In genomic region chr17:82938486-82939212, GRCh38 we compare ENCODE assay signal across 18 cellular contexts.
DNase-seq lines count a peak whose midpoint lies in the region; ATAC-seq, FAIRE-seq and TF ChIP-seq lines count a peak whose summit lies in the region.
"Had no signal": no experiment of that assay in that cellular context is flagged by ENCODE, and none has a peak within 500 bp of the region (broad histone marks: within the 10 kb centered on the region; RNA-seq: fewer than 3 reads in every experiment).

No MANE protein-coding gene starts in this region.

- H3K27me3 ChIP-seq in neuronal stem cell (ENCODE audit: control insufficient read depth in 3 of 3, insufficient read depth in 3 of 3, low read depth in 1 of 3, low read length in 3 of 3): no peaks in the 10 kb centered on the region
- no peaks in the 10 kb centered on the region for H3K27me3 ChIP-seq in H7 (ENCODE audit: control insufficient read depth, insufficient read depth, low read length)
- H3K27me3 ChIP-seq: neutrophil, transverse colon had no signal

- H3K27ac Mint-ChIP-seq in T-helper 2 cell treated with Interferon-gamma antibody and Interleukin-4, amounts not matched to agents 5 μg/mL and 100 μg/mL, for 36 hours: peak overlapping the region; percentile 68
- no peak overlapping the region for H3K27ac Mint-ChIP-seq in chondrocyte (ENCODE audit: unreplicated experiment)
- H3K27ac Mint-ChIP-seq: CD4-positive, alpha-beta T cell; GM23338; stimulated activated memory B cell treated with anti-CD40 and anti-IgM and Interleukin-4, amounts not matched to agents 10 μg/mL and 1 μg/mL and 100 μg/mL, for 72 hours had no signal

- H3K79me1 ChIP-seq in neuronal stem cell (ENCODE audit: low read depth, low read length): peaks cover 8% of the 10 kb centered on the region

- no peak for TF ChIP-seq POLR2A in H54 (IDR thresholded peaks at IDR 0.05; ENCODE audit: low read depth, low read length)

- in situ Hi-C loops in G401 (cut with HindIII; ENCODE audit: low sequenced_read_pairs): no loop called here

- H2BK12ac ChIP-seq in neuronal stem cell (ENCODE audit: low read length): no peak overlapping the region

- H2BK15ac ChIP-seq in neuronal stem cell (ENCODE audit: low read length): no peak overlapping the region

- peaks cover 0 to 5% of the 10 kb centered on the region in 2 donors for H3K4me1 ChIP-seq in neuronal stem cell (ENCODE audit: control insufficient read depth in 2 of 2, insufficient read depth in 1 of 2, low read depth in 1 of 2, low read length in 2 of 2)
- H3K4me1 ChIP-seq: transverse colon had no signal

- no peak overlapping the region for H2BK120ac ChIP-seq in neuronal stem cell (ENCODE audit: low read depth, low read length)

- H3K9ac ChIP-seq in neuronal stem cell (ENCODE audit: low read depth, low read length, poor library complexity): no peak overlapping the region

- no peak overlapping the region for H2AFZ ChIP-seq in neuronal stem cell (ENCODE audit: low read length)
- H2AFZ ChIP-seq: GM23338 had no signal

- H2AK5ac ChIP-seq in neuronal stem cell (ENCODE audit: low read depth, low read length): no peak overlapping the region

- TF ChIP-seq CTCF in chondrocyte (IDR thresholded peaks at IDR 0.05) (no peak), omental fat pad (IDR thresholded peaks at IDR 0.05) (no peak)

- H3K36me3 Mint-ChIP-seq in T-helper 2 cell treated with Interferon-gamma antibody and Interleukin-4, amounts not matched to agents 5 μg/mL and 100 μg/mL, for 36 hours (ENCODE audit: low read depth): peaks cover 57% of the 10 kb centered on the region
- peaks cover 18% of the 10 kb centered on the region for H3K36me3 Mint-ChIP-seq in chondrocyte (ENCODE audit: low read depth)

- H4K91ac ChIP-seq in neuronal stem cell (ENCODE audit: low read depth, low read length, poor library complexity): no peak overlapping the region

- H3K4me1 Mint-ChIP-seq in T-helper 2 cell treated with Interferon-gamma antibody and Interleukin-4, amounts not matched to agents 5 μg/mL and 100 μg/mL, for 36 hours (ENCODE audit: low read depth): peaks cover 2% of the 10 kb centered on the region
- no peaks in the 10 kb centered on the region for H3K4me1 Mint-ChIP-seq in chondrocyte (ENCODE audit: low read depth)
- H3K4me1 Mint-ChIP-seq: GM23338; stimulated activated memory B cell treated with anti-CD40 and anti-IgM and Interleukin-4, amounts not matched to agents 10 μg/mL and 1 μg/mL and 100 μg/mL, for 72 hours had no signal

- H3K4me2 ChIP-seq in neuronal stem cell (ENCODE audit: insufficient read depth, low read length, poor library complexity, severe bottlenecking): no peak overlapping the region
- H3K4me2 ChIP-seq: GM23338 had no signal

- peaks cover 60 to 94% of the 10 kb centered on the region in 2 donors for H3K36me3 ChIP-seq in neuronal stem cell (replicated peaks in 1 of 2; ENCODE audit: control insufficient read depth in 2 of 2, insufficient read depth in 2 of 2, low read length in 2 of 2)
- peaks cover 35% of the 10 kb centered on the region for H3K36me3 ChIP-seq in H7 (replicated peaks; ENCODE audit: control insufficient read depth, insufficient read depth, low read length)

- peak overlapping the region; percentile 88 for H3K23ac ChIP-seq in neuronal stem cell (ENCODE audit: low read depth, low read length, poor library complexity)

- H4K8ac ChIP-seq in neuronal stem cell (ENCODE audit: low read depth, low read length): no peak overlapping the region

- no CpG with 5 or more reads among the region's 13 CpGs for WGBS in neuronal stem cell (ENCODE audit: extremely low coverage in 2 of 2, insufficient read length in 2 of 2, insufficient replicate concordance in 1 of 2), 2 donors

- no peak for ATAC-seq in omental fat pad (ENCODE audit: low FRiP score)
- ATAC-seq: stimulated activated memory B cell treated with anti-CD40 and anti-IgM and Interleukin-4, amounts not matched to agents 10 μg/mL and 1 μg/mL and 100 μg/mL, for 72 hours had no signal

- peaks cover under 1% of the 10 kb centered on the region for H3K9me3 Mint-ChIP-seq in T-helper 2 cell treated with Interferon-gamma antibody and Interleukin-4, amounts not matched to agents 5 μg/mL and 100 μg/mL, for 36 hours
- H3K9me3 Mint-ChIP-seq in chondrocyte (ENCODE audit: low read depth): no peaks in the 10 kb centered on the region

- no peak overlapping the region for H3K4me3 Mint-ChIP-seq in T-helper 2 cell treated with Interferon-gamma antibody and Interleukin-4, amounts not matched to agents 5 μg/mL and 100 μg/mL, for 36 hours
- H3K4me3 Mint-ChIP-seq in chondrocyte (ENCODE audit: unreplicated experiment): no peak overlapping the region
- H3K4me3 Mint-ChIP-seq: CD4-positive, alpha-beta T cell; GM23338; stimulated activated memory B cell treated with anti-CD40 and anti-IgM and Interleukin-4, amounts not matched to agents 10 μg/mL and 1 μg/mL and 100 μg/mL, for 72 hours had no signal

- H3K4me3 ChIP-seq in neuronal stem cell (ENCODE audit: low read length in 2 of 2): no peak overlapping the region
- no peak overlapping the region for H3K4me3 ChIP-seq in H7 (ENCODE audit: insufficient read depth, low read depth, low read length)
- H3K4me3 ChIP-seq: GM23338, skin epidermis, transverse colon had no signal

- no peak overlapping the region for H3K27ac ChIP-seq in neuronal stem cell (replicated peaks; ENCODE audit: low read length)
- H3K27ac ChIP-seq: neutrophil, RWPE1, skin epidermis, transverse colon had no signal

- no peak overlapping the region for H3K4ac ChIP-seq in neuronal stem cell (ENCODE audit: low read length)

- FAIRE-seq in H54 (lab: Jason Lieb, UNC): no peak
- FAIRE-seq: endometrium had no signal

- no peak for DNase-seq in T-helper 2 cell treated with Interferon-gamma antibody and Interleukin-4, amounts not matched to agents 5 μg/mL and 100 μg/mL, for 36 hours (ENCODE audit: low spot score)
- no peak for DNase-seq in T-helper 2 cell
- DNase-seq in G401 (ENCODE audit: low spot score): peak; percentile 49
- peak; percentile 54 for DNase-seq in chondrocyte (ENCODE audit: low spot score)
- no peak for DNase-seq in neuronal stem cell (ENCODE audit: low spot score)
- DNase-seq in omental fat pad (ENCODE audit: low spot score): no peak
- DNase-seq in H54 (ENCODE audit: insufficient read length, low spot score): no peak
- DNase-seq in H7: no peak
- DNase-seq: foreskin fibroblast, NCI-H2029 treated with DMSO at 0.1 percent for 48 hours had no signal

- H3K9me3 ChIP-seq in neuronal stem cell (replicated peaks in 1 of 2; ENCODE audit: control insufficient read depth in 2 of 2, insufficient read depth in 1 of 2, low read depth in 1 of 2, low read length in 2 of 2): peaks cover 12 to 22% of the 10 kb centered on the region in 2 donors
- H3K9me3 ChIP-seq: neutrophil, transverse colon had no signal

- no peaks in the 10 kb centered on the region for H3K27me3 Mint-ChIP-seq in T-helper 2 cell treated with Interferon-gamma antibody and Interleukin-4, amounts not matched to agents 5 μg/mL and 100 μg/mL, for 36 hours (ENCODE audit: low read depth)
- no peaks in the 10 kb centered on the region for H3K27me3 Mint-ChIP-seq in chondrocyte (ENCODE audit: low read depth)
- H3K27me3 Mint-ChIP-seq: CD4-positive, alpha-beta T cell; stimulated activated memory B cell treated with anti-CD40 and anti-IgM and Interleukin-4, amounts not matched to agents 10 μg/mL and 1 μg/mL and 100 μg/mL, for 72 hours had no signal

- H3K18ac ChIP-seq in neuronal stem cell (ENCODE audit: low read length): no peak overlapping the region

- no peak overlapping the region for H2BK5ac ChIP-seq in neuronal stem cell (ENCODE audit: low read length)

- no peak overlapping the region for H3K14ac ChIP-seq in neuronal stem cell (ENCODE audit: low read length)

Comparison
In these comparisons a context has a peak if more than half of its experiments do, and no peak if none do; other contexts are left out.
1. DNase-seq: peak in G401 (single experiment) and chondrocyte (single experiment); none in T-helper 2 cell treated with Interferon-gamma antibody and Interleukin-4, amounts not matched to agents 5 μg/mL and 100 μg/mL, for 36 hours (single experiment), T-helper 2 cell (0 of 5), neuronal stem cell (single experiment), omental fat pad (single experiment), H54 (single experiment) and H7 (single experiment).